In the genomic region with DNA sequence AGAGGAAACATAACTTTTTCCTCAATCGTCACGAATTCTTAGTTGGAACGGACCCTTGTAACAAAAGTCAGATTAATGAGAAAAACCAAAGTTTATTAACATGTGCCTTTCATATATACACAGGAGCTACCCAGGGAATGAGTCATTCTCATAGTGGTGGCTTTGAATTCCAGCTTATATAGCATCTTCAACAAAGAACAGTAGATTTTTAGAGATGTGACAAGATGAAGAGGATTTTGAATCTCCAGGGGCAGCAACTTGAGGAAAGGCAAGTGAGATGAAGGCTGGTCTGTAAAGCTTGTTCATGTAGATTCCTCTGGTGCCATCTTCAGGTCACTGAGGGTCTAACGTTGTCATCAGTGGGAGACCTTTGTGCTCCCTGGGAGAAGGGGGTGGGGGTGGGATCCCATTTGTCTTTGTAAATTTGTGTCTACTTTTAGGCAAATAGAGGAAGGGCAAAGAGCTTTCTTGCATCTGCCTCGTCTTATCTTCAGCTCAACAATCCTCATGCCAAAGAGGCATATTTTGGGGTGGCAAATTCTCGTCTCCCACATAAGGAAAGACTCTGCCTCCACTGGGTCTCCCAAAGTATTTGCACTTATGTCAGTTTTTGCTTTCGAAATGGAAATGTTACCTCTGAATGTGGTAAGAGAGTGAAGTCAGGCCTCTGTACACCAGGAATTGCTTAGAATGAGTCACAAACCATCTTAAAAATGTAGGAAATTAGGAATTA, we compare ENCODE assay signal across 1 cellular context.
TF ChIP-seq lines count a peak whose summit lies in the region.

No MANE protein-coding gene starts in this region.

TF ChIP-seq in SK-N-SH, 30 proteins besides CTCF, POLR2A, EP300 and RAD21 (continued from another document):
- TF ChIP-seq POLR2AphosphoS5 (IDR thresholded peaks at IDR 0.05; ENCODE audit: low read depth, low read length): no peak
- TF ChIP-seq JUND (IDR thresholded peaks at IDR 0.05): peak; percentile 29; the same call in 1 of the 2 replicates
- peak; percentile 7; the same call in 1 of the 2 replicates for TF ChIP-seq TCF12 (IDR thresholded peaks at IDR 0.05)
- no peak for TF ChIP-seq TAF1 (IDR thresholded peaks at IDR 0.05; ENCODE audit: borderline replicate concordance, low read depth, low read length)
- TF ChIP-seq, protein P1, sequence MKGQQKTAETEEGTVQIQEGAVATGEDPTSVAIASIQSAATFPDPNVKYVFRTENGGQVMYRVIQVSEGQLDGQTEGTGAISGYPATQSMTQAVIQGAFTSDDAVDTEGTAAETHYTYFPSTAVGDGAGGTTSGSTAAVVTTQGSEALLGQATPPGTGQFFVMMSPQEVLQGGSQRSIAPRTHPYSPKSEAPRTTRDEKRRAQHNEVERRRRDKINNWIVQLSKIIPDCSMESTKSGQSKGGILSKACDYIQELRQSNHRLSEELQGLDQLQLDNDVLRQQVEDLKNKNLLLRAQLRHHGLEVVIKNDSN (IDR thresholded peaks at IDR 0.05; ENCODE audit: borderline replicate concordance, low read depth): no peak
